In the genomic region with DNA sequence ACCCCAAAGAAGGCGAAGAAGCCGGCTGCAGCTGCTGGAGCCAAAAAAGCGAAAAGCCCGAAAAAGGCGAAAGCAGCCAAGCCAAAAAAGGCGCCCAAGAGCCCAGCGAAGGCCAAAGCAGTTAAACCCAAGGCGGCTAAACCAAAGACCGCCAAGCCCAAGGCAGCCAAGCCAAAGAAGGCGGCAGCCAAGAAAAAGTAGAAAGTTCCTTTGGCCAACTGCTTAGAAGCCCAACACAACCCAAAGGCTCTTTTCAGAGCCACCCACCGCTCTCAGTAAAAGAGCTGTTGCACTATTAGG, we compare ENCODE assay signal across 8 cellular contexts.
A peak's percentile ranks its signal among the peaks of the same experiment; 100 is the strongest.
DNase-seq lines count a peak whose midpoint lies in the region; ATAC-seq and TF ChIP-seq lines count a peak whose summit lies in the region.

No MANE protein-coding gene starts in this region.

- in situ Hi-C loops in Panc1 (cut with HindIII; ENCODE audit: low pct_unique_long_range_greater_than_20kb, low sequenced_read_pairs) = no loop called here

- DNase-seq in Panc1 (ENCODE audit: low read depth, low spot score) (no peak), epithelial cell of prostate (ENCODE audit: low read depth, low spot score) (no peak), cerebellar cortex (ENCODE audit: low spot score) (no peak), NCI-H1436 (lab: John Stamatoyannopoulos, UW) (no peak), NCI-H524 (lab: John Stamatoyannopoulos, UW) (no peak)

- POLR2A ChIA-PET in Panc1 (lab: Charles Lee) = interaction anchor here (0.6 to 4.6 kb wide), 10 partner anchors 11 to 1715 kb away, joined by 3 to 88 read pairs (median 3); a partner anchor contains a TSS

- no peak for TF ChIP-seq CTCF in Panc1 (IDR thresholded peaks at IDR 0.05)

- CTCF ChIA-PET in Panc1 (lab: Charles Lee) = no interaction called here

- peaks cover 13% of the 10 kb centered on the region for H3K4me1 ChIP-seq in Panc1 (ENCODE audit: control insufficient read depth, insufficient read depth, low read length)
- H3K4me1 ChIP-seq in neuron (ENCODE audit: insufficient read depth, low read length) = peaks cover 19% of the 10 kb centered on the region

- H3K4me3 ChIP-seq in Panc1 (ENCODE audit: low read depth in 2 of 2, low read length in 2 of 2) = peak overlapping the region; percentile 59 to 94
- H3K4me3 ChIP-seq in neuron (ENCODE audit: low read length) = peak overlapping the region; percentile 76

- H3K36me3 ChIP-seq in Panc1 (ENCODE audit: control insufficient read depth, insufficient read depth, low read length) (no peaks in the 10 kb centered on the region; the same call in 1 of the 2 replicates), neuron (ENCODE audit: insufficient read depth, low read length) (no peaks in the 10 kb centered on the region)

- no TSS peak for BruUV-seq in Panc1 (replicated peaks; lab: Mats Ljungman, UMichigan)

- intact Hi-C loops in Panc1 (cut with micrococcal nuclease; ENCODE audit: unreplicated experiment) = loop anchor here (5.0 kb wide), 1 partner anchor 41 kb away; a partner anchor contains a TSS

- ATAC-seq in GM19324 (IDR thresholded peaks at IDR 0.05; ENCODE audit: low FRiP score, unreplicated experiment) (peak; percentile 1), Panc1 (peak; percentile 29; the same call in 1 of the 2 replicates), HG03159 (IDR thresholded peaks at IDR 0.05; ENCODE audit: unreplicated experiment) (no peak)

- H3K27ac ChIP-seq in Panc1 (ENCODE audit: low read length) = peak overlapping the region; percentile 99
- H3K27ac ChIP-seq in epithelial cell of prostate = peak overlapping the region; percentile 86

- H3K27me3 ChIP-seq in Panc1 (ENCODE audit: control insufficient read depth, insufficient read depth, low read length) (no peaks in the 10 kb centered on the region), neuron (ENCODE audit: insufficient read depth, low read length) (no peaks in the 10 kb centered on the region)

- H3K9me3 ChIP-seq in Panc1 (ENCODE audit: control insufficient read depth, insufficient read depth, low read depth, low read length) (no peaks in the 10 kb centered on the region), neuron (ENCODE audit: low read length) (no peaks in the 10 kb centered on the region)

- no peak overlapping the region for H2AFZ ChIP-seq in neuron (ENCODE audit: low read depth, low read length)
